In genomic region chr12:109604132-109604585, GRCh38 we compare ENCODE assay signal across 1 cellular context.
A peak's percentile ranks its signal among the peaks of the same experiment; 100 is the strongest.
TF ChIP-seq lines count a peak whose summit lies in the region.

No MANE protein-coding gene starts in this region.

TF ChIP-seq in HepG2, 621 proteins besides CTCF, POLR2A, EP300 and RAD21 (continued from another document and continues in another):
- TF ChIP-seq, protein P1, sequence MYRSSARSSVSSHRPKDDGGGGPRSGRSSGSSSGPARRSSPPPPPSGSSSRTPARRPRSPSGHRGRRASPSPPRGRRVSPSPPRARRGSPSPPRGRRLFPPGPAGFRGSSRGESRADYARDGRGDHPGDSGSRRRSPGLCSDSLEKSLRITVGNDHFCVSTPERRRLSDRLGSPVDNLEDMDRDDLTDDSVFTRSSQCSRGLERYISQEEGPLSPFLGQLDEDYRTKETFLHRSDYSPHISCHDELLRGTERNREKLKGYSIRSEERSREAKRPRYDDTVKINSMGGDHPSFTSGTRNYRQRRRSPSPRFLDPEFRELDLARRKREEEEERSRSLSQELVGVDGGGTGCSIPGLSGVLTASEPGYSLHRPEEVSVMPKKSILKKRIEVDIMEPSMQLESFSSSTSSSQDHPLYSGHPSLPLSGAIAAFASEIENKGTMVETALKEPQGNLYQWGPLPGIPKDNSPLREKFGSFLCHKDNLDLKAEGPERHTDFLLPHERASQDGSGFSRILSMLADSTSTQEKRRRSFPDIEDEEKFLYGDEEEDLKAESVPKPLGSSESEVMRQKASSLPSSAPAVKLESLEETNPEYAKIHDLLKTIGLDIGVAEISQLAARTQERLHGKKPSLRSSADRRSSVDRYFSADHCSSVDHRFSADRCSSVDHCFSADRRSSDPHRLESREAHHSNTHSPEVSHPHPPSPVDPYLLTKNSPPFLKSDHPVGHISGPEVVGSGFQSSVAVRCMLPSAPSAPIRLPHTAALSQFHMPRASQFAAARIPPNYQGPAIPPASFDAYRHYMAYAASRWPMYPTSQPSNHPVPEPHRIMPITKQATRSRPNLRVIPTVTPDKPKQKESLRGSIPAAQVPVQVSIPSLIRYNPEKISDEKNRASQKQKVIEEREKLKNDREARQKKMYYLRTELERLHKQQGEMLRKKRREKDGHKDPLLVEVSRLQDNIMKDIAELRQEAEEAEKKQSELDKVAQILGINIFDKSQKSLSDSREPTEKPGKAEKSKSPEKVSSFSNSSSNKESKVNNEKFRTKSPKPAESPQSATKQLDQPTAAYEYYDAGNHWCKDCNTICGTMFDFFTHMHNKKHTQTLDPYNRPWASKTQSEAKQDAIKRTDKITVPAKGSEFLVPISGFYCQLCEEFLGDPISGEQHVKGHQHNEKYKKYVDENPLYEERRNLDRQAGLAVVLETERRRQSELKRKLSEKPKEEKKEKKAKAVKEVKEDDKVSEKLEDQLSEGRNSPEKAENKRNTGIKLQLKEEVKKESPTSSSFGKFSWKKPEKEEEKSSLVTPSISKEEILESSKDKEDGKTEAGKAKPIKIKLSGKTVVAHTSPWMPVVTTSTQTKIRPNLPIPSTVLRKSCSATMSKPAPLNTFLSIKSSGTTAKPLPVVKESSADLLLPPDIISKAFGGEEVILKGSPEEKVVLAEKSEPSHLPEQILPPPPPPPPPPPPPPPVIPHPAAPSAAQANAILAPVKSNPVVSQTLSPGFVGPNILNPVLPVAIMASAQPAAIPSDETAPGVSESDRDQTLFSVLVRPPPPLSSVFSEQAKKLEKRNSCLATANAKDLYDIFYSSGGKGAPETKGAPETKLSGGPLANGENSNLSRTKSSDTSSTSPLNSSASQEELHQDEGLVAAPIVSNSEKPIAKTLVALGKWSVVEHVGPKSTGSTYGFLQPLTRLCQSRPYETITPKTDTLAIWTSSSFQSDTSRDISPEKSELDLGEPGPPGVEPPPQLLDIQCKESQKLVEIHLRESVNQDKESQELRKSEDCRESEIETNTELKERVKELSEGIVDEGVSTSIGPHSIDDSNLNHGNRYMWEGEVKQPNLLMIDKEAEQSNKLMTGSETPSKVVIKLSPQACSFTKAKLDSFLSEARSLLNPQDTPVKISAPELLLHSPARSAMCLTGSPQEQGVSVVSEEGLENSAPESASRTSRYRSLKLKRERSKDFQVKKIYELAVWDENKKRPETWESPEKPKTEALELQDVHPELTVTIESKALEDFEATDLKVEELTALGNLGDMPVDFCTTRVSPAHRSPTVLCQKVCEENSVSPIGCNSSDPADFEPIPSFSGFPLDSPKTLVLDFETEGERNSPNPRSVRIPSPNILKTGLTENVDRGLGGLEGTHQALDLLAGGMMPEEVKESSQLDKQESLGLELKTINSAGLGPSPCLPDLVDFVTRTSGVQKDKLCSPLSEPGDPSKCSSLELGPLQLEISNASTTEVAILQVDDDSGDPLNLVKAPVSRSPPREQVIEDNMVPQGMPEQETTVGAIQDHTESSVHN (CRISPR knock-in tag; IDR thresholded peaks at IDR 0.05), result no peak
- TF ChIP-seq ZNF430 (CRISPR knock-in tag; IDR thresholded peaks at IDR 0.05) (peak; percentile 64; the same call in 1 of the 2 replicates), SIX4 (CRISPR knock-in tag; IDR thresholded peaks at IDR 0.05) (no peak), REXO4 (CRISPR knock-in tag; IDR thresholded peaks at IDR 0.05; ENCODE audit: borderline replicate concordance) (no peak), SALL1 (CRISPR knock-in tag; IDR thresholded peaks at IDR 0.05) (peak; percentile 74), ARNT (IDR thresholded peaks at IDR 0.05) (no peak), HNF1B (CRISPR knock-in tag; IDR thresholded peaks at IDR 0.05) (no peak), NR2F6 (IDR thresholded peaks at IDR 0.05) (0 out of 2 replicates have a peak, but pooled peaks have one; percentile 26), NR2F6 (CRISPR knock-in tag; IDR thresholded peaks at IDR 0.05) (no peak), ZNF292 (CRISPR knock-in tag; IDR thresholded peaks at IDR 0.05; ENCODE audit: borderline replicate concordance, low read depth) (peak; percentile 58; the same call in 1 of the 2 replicates), NAIF1 (CRISPR knock-in tag; IDR thresholded peaks at IDR 0.05; ENCODE audit: borderline replicate concordance) (no peak), AGO2 (optimal IDR thresholded peaks at IDR 0.05; ENCODE audit: low read depth, low read length) (no peak), NFKBIZ (CRISPR knock-in tag; IDR thresholded peaks at IDR 0.05) (no peak), HDAC1 (CRISPR knock-in tag; IDR thresholded peaks at IDR 0.05) (peak; percentile 2; the same call in 1 of the 2 replicates), MLLT10 (CRISPR knock-in tag; IDR thresholded peaks at IDR 0.05) (no peak), ZNF251 (CRISPR knock-in tag; IDR thresholded peaks at IDR 0.05) (no peak), SOX13 (IDR thresholded peaks at IDR 0.05) (no peak), SOX13 (CRISPR knock-in tag; conservative IDR thresholded peaks at IDR 0.05 in 1 of 2, IDR thresholded peaks at IDR 0.05 in 1 of 2) (peak in 1 of 2 experiments; percentile 44; a peak in 1 of 4 replicates), IRF1 (CRISPR knock-in tag; IDR thresholded peaks at IDR 0.05; ENCODE audit: low read depth) (no peak), SNAI1 (CRISPR knock-in tag; IDR thresholded peaks at IDR 0.05; ENCODE audit: borderline replicate concordance) (no peak), ZNF414 (CRISPR knock-in tag; IDR thresholded peaks at IDR 0.05) (no peak), TAF15 (IDR thresholded peaks at IDR 0.05; ENCODE audit: low read depth, low read length, poor library complexity, severe bottlenecking) (no peak), ATF6 (CRISPR knock-in tag; conservative IDR thresholded peaks at IDR 0.05) (no peak), PLRG1 (conservative IDR thresholded peaks at IDR 0.05) (no peak), KDM1A (CRISPR knock-in tag; IDR thresholded peaks at IDR 0.05) (peak; percentile 71), FOSL1 (CRISPR knock-in tag; IDR thresholded peaks at IDR 0.05; ENCODE audit: borderline replicate concordance) (no peak), SMYD3 (CRISPR knock-in tag; IDR thresholded peaks at IDR 0.05) (no peak), PPARG (CRISPR knock-in tag; conservative IDR thresholded peaks at IDR 0.05) (no peak), ATAD3A (CRISPR knock-in tag; IDR thresholded peaks at IDR 0.05) (no peak), ZNF616 (CRISPR knock-in tag; IDR thresholded peaks at IDR 0.05; ENCODE audit: low read depth) (no peak), ESRRA (CRISPR knock-in tag; IDR thresholded peaks at IDR 0.05; ENCODE audit: low read depth) (no peak), HNF4A (CRISPR knock-in tag; IDR thresholded peaks at IDR 0.05) (peak; percentile 91), ZSCAN20 (CRISPR knock-in tag; IDR thresholded peaks at IDR 0.05; ENCODE audit: borderline replicate concordance) (no peak), SP4 (CRISPR knock-in tag; IDR thresholded peaks at IDR 0.05) (no peak), ZNF891 (CRISPR knock-in tag; IDR thresholded peaks at IDR 0.05) (no peak)
- TF ChIP-seq, protein P2, sequence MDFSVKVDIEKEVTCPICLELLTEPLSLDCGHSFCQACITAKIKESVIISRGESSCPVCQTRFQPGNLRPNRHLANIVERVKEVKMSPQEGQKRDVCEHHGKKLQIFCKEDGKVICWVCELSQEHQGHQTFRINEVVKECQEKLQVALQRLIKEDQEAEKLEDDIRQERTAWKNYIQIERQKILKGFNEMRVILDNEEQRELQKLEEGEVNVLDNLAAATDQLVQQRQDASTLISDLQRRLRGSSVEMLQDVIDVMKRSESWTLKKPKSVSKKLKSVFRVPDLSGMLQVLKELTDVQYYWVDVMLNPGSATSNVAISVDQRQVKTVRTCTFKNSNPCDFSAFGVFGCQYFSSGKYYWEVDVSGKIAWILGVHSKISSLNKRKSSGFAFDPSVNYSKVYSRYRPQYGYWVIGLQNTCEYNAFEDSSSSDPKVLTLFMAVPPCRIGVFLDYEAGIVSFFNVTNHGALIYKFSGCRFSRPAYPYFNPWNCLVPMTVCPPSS (IDR thresholded peaks at IDR 0.05), result no peak
- TF ChIP-seq, protein P3, sequence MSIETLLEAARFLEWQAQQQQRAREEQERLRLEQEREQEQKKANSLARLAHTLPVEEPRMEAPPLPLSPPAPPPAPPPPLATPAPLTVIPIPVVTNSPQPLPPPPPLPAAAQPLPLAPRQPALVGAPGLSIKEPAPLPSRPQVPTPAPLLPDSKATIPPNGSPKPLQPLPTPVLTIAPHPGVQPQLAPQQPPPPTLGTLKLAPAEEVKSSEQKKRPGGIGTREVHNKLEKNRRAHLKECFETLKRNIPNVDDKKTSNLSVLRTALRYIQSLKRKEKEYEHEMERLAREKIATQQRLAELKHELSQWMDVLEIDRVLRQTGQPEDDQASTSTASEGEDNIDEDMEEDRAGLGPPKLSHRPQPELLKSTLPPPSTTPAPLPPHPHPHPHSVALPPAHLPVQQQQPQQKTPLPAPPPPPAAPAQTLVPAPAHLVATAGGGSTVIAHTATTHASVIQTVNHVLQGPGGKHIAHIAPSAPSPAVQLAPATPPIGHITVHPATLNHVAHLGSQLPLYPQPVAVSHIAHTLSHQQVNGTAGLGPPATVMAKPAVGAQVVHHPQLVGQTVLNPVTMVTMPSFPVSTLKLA (IDR thresholded peaks at IDR 0.05), result no peak
- TF ChIP-seq, protein P4, sequence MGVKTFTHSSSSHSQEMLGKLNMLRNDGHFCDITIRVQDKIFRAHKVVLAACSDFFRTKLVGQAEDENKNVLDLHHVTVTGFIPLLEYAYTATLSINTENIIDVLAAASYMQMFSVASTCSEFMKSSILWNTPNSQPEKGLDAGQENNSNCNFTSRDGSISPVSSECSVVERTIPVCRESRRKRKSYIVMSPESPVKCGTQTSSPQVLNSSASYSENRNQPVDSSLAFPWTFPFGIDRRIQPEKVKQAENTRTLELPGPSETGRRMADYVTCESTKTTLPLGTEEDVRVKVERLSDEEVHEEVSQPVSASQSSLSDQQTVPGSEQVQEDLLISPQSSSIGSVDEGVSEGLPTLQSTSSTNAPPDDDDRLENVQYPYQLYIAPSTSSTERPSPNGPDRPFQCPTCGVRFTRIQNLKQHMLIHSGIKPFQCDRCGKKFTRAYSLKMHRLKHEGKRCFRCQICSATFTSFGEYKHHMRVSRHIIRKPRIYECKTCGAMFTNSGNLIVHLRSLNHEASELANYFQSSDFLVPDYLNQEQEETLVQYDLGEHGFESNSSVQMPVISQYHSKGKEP (CRISPR knock-in tag; IDR thresholded peaks at IDR 0.05), result no peak
- TF ChIP-seq, protein P5, sequence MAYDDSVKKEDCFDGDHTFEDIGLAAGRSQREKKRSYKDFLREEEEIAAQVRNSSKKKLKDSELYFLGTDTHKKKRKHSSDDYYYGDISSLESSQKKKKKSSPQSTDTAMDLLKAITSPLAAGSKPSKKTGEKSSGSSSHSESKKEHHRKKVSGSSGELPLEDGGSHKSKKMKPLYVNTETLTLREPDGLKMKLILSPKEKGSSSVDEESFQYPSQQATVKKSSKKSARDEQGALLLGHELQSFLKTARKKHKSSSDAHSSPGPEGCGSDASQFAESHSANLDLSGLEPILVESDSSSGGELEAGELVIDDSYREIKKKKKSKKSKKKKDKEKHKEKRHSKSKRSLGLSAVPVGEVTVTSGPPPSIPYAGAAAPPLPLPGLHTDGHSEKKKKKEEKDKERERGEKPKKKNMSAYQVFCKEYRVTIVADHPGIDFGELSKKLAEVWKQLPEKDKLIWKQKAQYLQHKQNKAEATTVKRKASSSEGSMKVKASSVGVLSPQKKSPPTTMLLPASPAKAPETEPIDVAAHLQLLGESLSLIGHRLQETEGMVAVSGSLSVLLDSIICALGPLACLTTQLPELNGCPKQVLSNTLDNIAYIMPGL (CRISPR knock-in tag; IDR thresholded peaks at IDR 0.05; ENCODE audit: borderline replicate concordance in 1 of 2, low read depth in 1 of 2), result no peak
